Comparison of ENCODE assay signal across 19 cellular contexts in genomic region chr6:170232186-170233002, GRCh38. TPM values are rescaled to one million over a fixed set of nuclear protein-coding genes. Genes with fewer than 3 reads are reported as not detected.
DNase-seq lines count a peak whose midpoint lies in the region; ATAC-seq, FAIRE-seq and TF ChIP-seq lines count a peak whose summit lies in the region.
"Had no signal": no experiment of that assay in that cellular context is flagged by ENCODE, and none has a peak within 500 bp of the region (broad histone marks: within the 10 kb centered on the region; RNA-seq: fewer than 3 reads in every experiment).

No MANE protein-coding gene starts in this region.

- H3K27me3 ChIP-seq in astrocyte (ENCODE audit: insufficient read depth, low read length) (no peaks in the 10 kb centered on the region), foreskin keratinocyte (no peaks in the 10 kb centered on the region)
- H3K27me3 ChIP-seq: body of pancreas, pancreas had no signal

- intact Hi-C loops in posterior vena cava (cut with DNase I), result no loop called here

- H3K4me1 ChIP-seq in astrocyte (ENCODE audit: insufficient read depth, low read length), result peaks cover 4% of the 10 kb centered on the region
- no peaks in the 10 kb centered on the region for H3K4me1 ChIP-seq in foreskin keratinocyte

- H3K27me3 Mint-ChIP-seq in HFFc6 (ENCODE audit: insufficient read depth) (peaks cover 18% of the 10 kb centered on the region), astrocyte (ENCODE audit: low read depth, unreplicated experiment) (peaks cover 34% of the 10 kb centered on the region), immature natural killer cell (ENCODE audit: low read depth in 3 of 3) (peaks cover 2 to 8% (median 6%) of the 10 kb centered on the region in 3 donors)
- H3K27me3 Mint-ChIP-seq: activated CD4-positive, alpha-beta memory T cell treated with anti-CD3 and anti-CD28 coated beads, Interleukin-2, amount 10 ng/mL, durations not matched to agents 7 days and 5 days; B cell had no signal

- H3K27ac ChIP-seq in astrocyte (ENCODE audit: low read depth, low read length) (no peak overlapping the region), foreskin keratinocyte (no peak overlapping the region)
- H3K27ac ChIP-seq: body of pancreas, pancreas had no signal

- H3K4me3 ChIP-seq in astrocyte (ENCODE audit: insufficient read depth, low read depth, low read length), result no peak overlapping the region
- H3K4me3 ChIP-seq: body of pancreas, GM12878, pancreas had no signal

- no peak for FAIRE-seq in astrocyte (lab: Jason Lieb, UNC)
- FAIRE-seq: GM12878, pancreas had no signal

- H3K27ac Mint-ChIP-seq in HFFc6 (no peak overlapping the region), astrocyte (ENCODE audit: unreplicated experiment) (peak overlapping the region; percentile 82), immature natural killer cell (no peak overlapping the region)
- H3K27ac Mint-ChIP-seq: activated CD4-positive, alpha-beta memory T cell treated with anti-CD3 and anti-CD28 coated beads, Interleukin-2, amount 10 ng/mL, durations not matched to agents 7 days and 5 days; activated T-cell treated with anti-CD3 and anti-CD28 coated beads, Interleukin-2, amount 50 U/mL, for 24 hours; B cell had no signal

- DNase-seq in HFFc6 (peak; percentile 6), astrocyte (ENCODE audit: low read depth) (peak; percentile 25), foreskin keratinocyte (peak in 1 of 2 donors; percentile 39), posterior vena cava (ENCODE audit: low spot score) (peak; percentile 64), erythroblast (lab: John Stamatoyannopoulos, UW) (no peak), immature natural killer cell (no peak)
- DNase-seq: activated CD4-positive, alpha-beta memory T cell treated with anti-CD3 and anti-CD28 coated beads, Interleukin-2, amount 10 ng/mL, durations not matched to agents 7 days and 5 days; activated T-cell treated with anti-CD3 and anti-CD28 coated beads, Interleukin-2, amount 50 U/mL, for 24 hours; Calu3; H7; hypothalamus; stimulated activated CD4-positive, alpha-beta T cell treated with anti-CD3 and anti-CD28 coated beads, Interleukin-4, amount 100 ng/mL, for 1 hour had no signal

- no peaks in the 10 kb centered on the region for H4K20me1 ChIP-seq in astrocyte (ENCODE audit: insufficient read depth, low read length)

- H3K4me1 Mint-ChIP-seq in HFFc6 (ENCODE audit: low read depth), result peaks cover 9% of the 10 kb centered on the region
- H3K4me1 Mint-ChIP-seq in astrocyte (ENCODE audit: low read depth, unreplicated experiment), result peaks cover 14% of the 10 kb centered on the region
- peaks cover 0 to 14% of the 10 kb centered on the region in 2 donors for H3K4me1 Mint-ChIP-seq in immature natural killer cell
- H3K4me1 Mint-ChIP-seq: activated CD4-positive, alpha-beta memory T cell treated with anti-CD3 and anti-CD28 coated beads, Interleukin-2, amount 10 ng/mL, durations not matched to agents 7 days and 5 days; B cell had no signal

- no peak overlapping the region for H3K4me2 ChIP-seq in astrocyte (ENCODE audit: low read length)

- H3K79me2 ChIP-seq in astrocyte (ENCODE audit: insufficient read depth, low read length), result no peaks in the 10 kb centered on the region

- peaks cover 8% of the 10 kb centered on the region; the same call in 1 of the 2 replicates for H3K9me3 Mint-ChIP-seq in HFFc6
- H3K9me3 Mint-ChIP-seq in astrocyte (ENCODE audit: unreplicated experiment), result peaks cover 3% of the 10 kb centered on the region
- H3K9me3 Mint-ChIP-seq in immature natural killer cell, result peaks cover 0 to 2% (median 0%) of the 10 kb centered on the region in 6 donors
- H3K9me3 Mint-ChIP-seq: activated CD4-positive, alpha-beta memory T cell treated with anti-CD3 and anti-CD28 coated beads, Interleukin-2, amount 10 ng/mL, durations not matched to agents 7 days and 5 days; activated naive CD4-positive, alpha-beta T cell treated with anti-CD3 and anti-CD28 coated beads, Interleukin-2, amount 50 U/mL, for 72 hours; activated T-cell treated with anti-CD3 and anti-CD28 coated beads, Interleukin-2, amount 50 U/mL, for 24 hours had no signal

- H3K36me3 ChIP-seq in astrocyte (ENCODE audit: insufficient read depth, low read length), result no peaks in the 10 kb centered on the region
- H3K36me3 ChIP-seq: pancreas had no signal

- TF ChIP-seq CTCF in HFFc6 (IDR thresholded peaks at IDR 0.05) (no peak), astrocyte (IDR thresholded peaks at IDR 0.05; ENCODE audit: insufficient read depth, low read depth, low read length) (no peak), foreskin keratinocyte (conservative IDR thresholded peaks at IDR 0.05) (no peak)

- H3K36me3 Mint-ChIP-seq in HFFc6 (ENCODE audit: low read depth), result no peaks in the 10 kb centered on the region
- no peaks in the 10 kb centered on the region for H3K36me3 Mint-ChIP-seq in astrocyte (ENCODE audit: low read depth, unreplicated experiment)
- peaks cover 0 to 3% (median 0%) of the 10 kb centered on the region in 3 donors for H3K36me3 Mint-ChIP-seq in immature natural killer cell
- H3K36me3 Mint-ChIP-seq: activated naive CD4-positive, alpha-beta T cell treated with anti-CD3 and anti-CD28 coated beads, Interleukin-2, amount 50 U/mL, for 72 hours had no signal

- H3K4me3 Mint-ChIP-seq in HFFc6, result no peak overlapping the region
- H3K4me3 Mint-ChIP-seq in astrocyte (ENCODE audit: unreplicated experiment), result no peak overlapping the region
- H3K4me3 Mint-ChIP-seq in immature natural killer cell, result no peak overlapping the region
- H3K4me3 Mint-ChIP-seq: activated CD4-positive, alpha-beta memory T cell treated with anti-CD3 and anti-CD28 coated beads, Interleukin-2, amount 10 ng/mL, durations not matched to agents 7 days and 5 days; activated T-cell treated with anti-CD3 and anti-CD28 coated beads, Interleukin-2, amount 50 U/mL, for 24 hours; B cell had no signal

- H2AFZ ChIP-seq in astrocyte (ENCODE audit: low read depth, low read length), result no peak overlapping the region

- ATAC-seq in foreskin keratinocyte, result peak; percentile 40
- no peak for ATAC-seq in GM21528 (IDR thresholded peaks at IDR 0.05; ENCODE audit: low FRiP score, unreplicated experiment)
- no peak for ATAC-seq in GM21423 (IDR thresholded peaks at IDR 0.05; ENCODE audit: unreplicated experiment)
- ATAC-seq: activated naive CD4-positive, alpha-beta T cell treated with anti-CD3 and anti-CD28 coated beads, Interleukin-2, amount 50 U/mL, for 72 hours; GM12878 had no signal

- no peak for TF ChIP-seq POLR2A in erythroblast (IDR thresholded peaks at IDR 0.05; ENCODE audit: low read length)

- no peak overlapping the region for H3K9ac ChIP-seq in astrocyte (ENCODE audit: low read length)

- no peaks in the 10 kb centered on the region for H3K9me3 ChIP-seq in astrocyte (ENCODE audit: insufficient read depth, low read depth, low read length)
- H3K9me3 ChIP-seq: body of pancreas, pancreas had no signal

RNA-seq across cellular contexts. Expression of gene DLL1, which starts 58.5 kb away (rescaled TPM):
- total RNA-seq in HFFc6 (2021; fragmentation: NEBNext Ultra II Directional; extraction: Animal tissue kit (Norgen Biotek cat#: 25700)), result under 1 TPM; 0.26 to 0.83 (median 0.36) TPM
- 1.6 and 2.0 TPM in 2 replicates for total RNA-seq in astrocyte
- 12.0 and 18.8 TPM in 2 replicates for total RNA-seq in foreskin keratinocyte
- 5.8 and 11.3 TPM in 2 replicates for polyA plus RNA-seq in foreskin keratinocyte
- 10 to 100 TPM in 1 of 2 donors, 1 to 10 TPM in 1; 9.6 to 14.1 TPM for total RNA-seq in posterior vena cava
- 1 to 10 TPM in 2 of 3 donors, under 1 TPM in 1; 0.09 to 7.0 (median 2.8) TPM for polyA plus RNA-seq in immature natural killer cell

Comparison
In these comparisons a context has a peak if more than half of its experiments do, and no peak if none do; other contexts are left out.
1. DNase-seq: peak in HFFc6 (single experiment), astrocyte (single experiment) and posterior vena cava (single experiment); none in erythroblast (0 of 2) and immature natural killer cell (0 of 3).